ENCODE assay signal across 30 cellular contexts in the genomic region with DNA sequence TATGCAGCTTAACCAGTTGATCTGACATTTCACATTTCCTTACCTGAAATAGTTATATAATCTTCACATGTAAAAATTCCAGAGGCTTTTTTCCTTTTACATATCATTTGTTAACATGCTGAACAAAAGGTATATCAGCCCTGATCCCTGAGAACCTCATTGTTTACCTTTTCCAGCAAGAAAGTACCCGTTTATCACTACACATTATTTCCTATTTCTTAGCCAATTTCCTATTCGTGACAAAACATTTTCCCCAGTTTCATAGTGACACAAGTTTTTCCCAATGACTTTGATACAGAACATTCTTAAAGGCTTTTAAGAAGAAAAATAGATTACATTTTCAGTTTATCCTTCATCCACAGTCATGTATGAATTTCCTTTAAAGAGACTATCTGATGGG.
"Had no signal": no experiment of that assay in that cellular context is flagged by ENCODE, and none has a peak within 500 bp of the region (broad histone marks: within the 10 kb centered on the region; RNA-seq: fewer than 3 reads in every experiment).

No MANE protein-coding gene starts in this region.

- H3K27ac ChIP-seq: neutrophil, pancreas, prostate gland, right lobe of liver, sigmoid colon, spleen, suprapubic skin, testis, tibial artery, transverse colon, upper lobe of right lung, uterus had no signal

- H3K27me3 Mint-ChIP-seq: stimulated activated naive CD8-positive, alpha-beta T cell treated with anti-CD3 and anti-CD28 coated beads, Interleukin-15, amount 100 ng/mL, for 72 hours had no signal

- H3K9me3 Mint-ChIP-seq: nephron progenitor cell; neural crest cell; stimulated activated naive CD8-positive, alpha-beta T cell treated with anti-CD3 and anti-CD28 coated beads, Interleukin-15, amount 100 ng/mL, for 72 hours; type B pancreatic cell had no signal

- H3K36me3 Mint-ChIP-seq: naive thymus-derived CD4-positive, alpha-beta T cell; natural killer cell; stimulated activated memory B cell treated with anti-CD40 and anti-IgM and Interleukin-4, amounts not matched to agents 10 μg/mL and 1 μg/mL and 100 μg/mL, for 72 hours; type B pancreatic cell had no signal

- H3K4me3 Mint-ChIP-seq: naive thymus-derived CD4-positive, alpha-beta T cell; natural killer cell; nephron progenitor cell; neural crest cell; stimulated activated memory B cell treated with anti-CD40 and anti-IgM and Interleukin-4, amounts not matched to agents 10 μg/mL and 1 μg/mL and 100 μg/mL, for 72 hours; stimulated activated naive CD8-positive, alpha-beta T cell treated with anti-CD3 and anti-CD28 coated beads, Interleukin-15, amount 100 ng/mL, for 72 hours; type B pancreatic cell had no signal

- H3K9me3 ChIP-seq: neutrophil, pancreas, prostate gland, right lobe of liver, sigmoid colon, spleen, suprapubic skin, testis, tibial artery, transverse colon, upper lobe of right lung, uterus had no signal

- H3K27me3 ChIP-seq: neutrophil, pancreas, right lobe of liver, sigmoid colon, spleen, suprapubic skin, testis, tibial artery, transverse colon, upper lobe of right lung, uterus had no signal

- H3K4me3 ChIP-seq: pancreas, prostate gland, right lobe of liver, sigmoid colon, spleen, suprapubic skin, testis, tibial artery, transverse colon, upper lobe of right lung, uterus had no signal

- H3K36me3 ChIP-seq: neutrophil, pancreas, prostate gland, right lobe of liver, sigmoid colon, spleen, suprapubic skin, tibial artery, transverse colon, upper lobe of right lung, uterus had no signal

- H3K4me1 Mint-ChIP-seq: naive thymus-derived CD4-positive, alpha-beta T cell; natural killer cell; neural crest cell; stimulated activated memory B cell treated with anti-CD40 and anti-IgM and Interleukin-4, amounts not matched to agents 10 μg/mL and 1 μg/mL and 100 μg/mL, for 72 hours; stimulated activated naive CD8-positive, alpha-beta T cell treated with anti-CD3 and anti-CD28 coated beads, Interleukin-15, amount 100 ng/mL, for 72 hours had no signal

- ATAC-seq: naive thymus-derived CD4-positive, alpha-beta T cell; natural killer cell; pancreas; right lobe of liver; stimulated activated memory B cell treated with anti-CD40 and anti-IgM and Interleukin-4, amounts not matched to agents 10 μg/mL and 1 μg/mL and 100 μg/mL, for 72 hours; stimulated activated naive CD8-positive, alpha-beta T cell treated with anti-CD3 and anti-CD28 coated beads, Interleukin-15, amount 100 ng/mL, for 72 hours; stimulated activated naive CD8-positive, alpha-beta T cell treated with anti-CD3 and anti-CD28 coated beads, Interleukin-15, Interleukin-2, amounts not matched to agents 100 U/mL and 50 U/mL, for 24 hours; upper lobe of right lung had no signal

- H3K27ac Mint-ChIP-seq: naive thymus-derived CD4-positive, alpha-beta T cell; natural killer cell; nephron progenitor cell; stimulated activated memory B cell treated with anti-CD40 and anti-IgM and Interleukin-4, amounts not matched to agents 10 μg/mL and 1 μg/mL and 100 μg/mL, for 72 hours; stimulated activated naive CD8-positive, alpha-beta T cell treated with anti-CD3 and anti-CD28 coated beads, Interleukin-15, amount 100 ng/mL, for 72 hours; type B pancreatic cell had no signal

- H3K4me1 ChIP-seq: pancreas, prostate gland, right lobe of liver, spleen, suprapubic skin, testis, upper lobe of right lung, uterus had no signal

- DNase-seq: naive thymus-derived CD4-positive, alpha-beta T cell; natural killer cell; nephron progenitor cell; nucleus accumbens; pancreas; right cardiac atrium; right lobe of liver; sigmoid colon; small intestine; spleen; stimulated activated CD4-positive, alpha-beta T cell treated with anti-CD3 and anti-CD28 coated beads, Interleukin-12 subunit alpha, Interleukin-12 subunit beta, amount 100 ng/mL, for 4 hours; stimulated activated CD4-positive, alpha-beta T cell treated with anti-CD3 and anti-CD28 coated beads, Interleukin-1b, Interleukin-23, amount 100 ng/mL, for 48 hours; stimulated activated CD4-positive, alpha-beta T cell treated with anti-CD3 and anti-CD28 coated beads, Interleukin-4, amount 100 ng/mL, for 1 hour; stimulated activated CD4-positive, alpha-beta T cell treated with anti-CD3 and anti-CD28 coated beads, Interleukin-4, amount 100 ng/mL, for 4 hours; stimulated activated CD8-positive, alpha-beta memory T cell treated with anti-CD3 and anti-CD28 coated beads, Interleukin-4, amount 100 ng/mL, for 48 hours; stimulated activated naive CD4-positive, alpha-beta T cell; stimulated activated naive CD8-positive, alpha-beta T cell treated with anti-CD3 and anti-CD28 coated beads, Interleukin-15, amount 100 ng/mL, for 72 hours; stimulated activated naive CD8-positive, alpha-beta T cell treated with anti-CD3 and anti-CD28 coated beads, Interleukin-15, Interleukin-2, amounts not matched to agents 100 U/mL and 50 U/mL, for 24 hours; substantia nigra; testis; tibial artery; transverse colon; upper lobe of right lung; uterus had no signal
